In the genomic region with DNA sequence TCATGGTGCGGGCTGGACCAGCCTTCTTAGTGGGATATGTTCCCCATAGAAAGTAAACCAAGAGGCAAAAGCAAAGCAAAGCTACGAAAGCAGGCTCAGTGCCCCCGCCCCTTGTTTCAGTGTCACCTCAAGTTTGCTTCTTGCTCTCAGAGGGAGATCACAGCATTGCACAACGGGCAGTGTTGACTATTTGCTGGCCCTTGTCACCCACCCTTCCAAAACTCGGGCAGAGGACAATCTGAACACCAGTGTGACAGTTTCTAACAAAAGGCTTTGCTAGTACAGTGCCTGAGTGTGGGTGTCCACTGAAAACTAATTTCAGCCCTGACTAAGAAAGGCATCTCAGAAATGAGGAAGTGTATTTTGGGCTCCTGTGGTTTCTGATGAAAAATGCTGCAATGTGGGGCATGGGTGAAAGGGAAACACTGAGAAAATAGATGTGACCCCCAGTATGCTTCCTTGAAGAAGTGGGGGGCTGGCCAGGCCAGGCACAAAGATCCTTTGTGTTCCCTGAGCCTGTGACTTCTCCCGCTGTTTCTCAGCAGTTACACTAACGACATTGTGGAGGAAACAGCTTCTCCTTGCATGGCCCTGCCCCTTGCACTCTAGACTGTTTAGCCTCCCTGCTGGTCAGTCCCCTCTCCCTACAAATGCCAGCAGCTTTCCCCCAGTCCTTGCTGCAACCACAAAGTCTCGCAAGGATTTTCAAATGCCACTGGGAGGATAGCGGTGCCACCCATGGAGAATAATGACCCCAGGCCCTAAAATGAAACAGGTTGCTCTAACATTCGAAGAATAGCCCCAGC, we compare ENCODE assay signal across 1 cellular context.
TF ChIP-seq lines count a peak whose summit lies in the region.

No MANE protein-coding gene starts in this region.

TF ChIP-seq in HepG2, 621 proteins besides CTCF, POLR2A, EP300 and RAD21 (continued from another document and continues in another):
- TF ChIP-seq, protein P1, sequence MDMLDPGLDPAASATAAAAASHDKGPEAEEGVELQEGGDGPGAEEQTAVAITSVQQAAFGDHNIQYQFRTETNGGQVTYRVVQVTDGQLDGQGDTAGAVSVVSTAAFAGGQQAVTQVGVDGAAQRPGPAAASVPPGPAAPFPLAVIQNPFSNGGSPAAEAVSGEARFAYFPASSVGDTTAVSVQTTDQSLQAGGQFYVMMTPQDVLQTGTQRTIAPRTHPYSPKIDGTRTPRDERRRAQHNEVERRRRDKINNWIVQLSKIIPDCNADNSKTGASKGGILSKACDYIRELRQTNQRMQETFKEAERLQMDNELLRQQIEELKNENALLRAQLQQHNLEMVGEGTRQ (IDR thresholded peaks at IDR 0.05; ENCODE audit: low read depth, low read length): no peak
- TF ChIP-seq, protein P1 (CRISPR knock-in tag; IDR thresholded peaks at IDR 0.05; ENCODE audit: borderline replicate concordance): no peak
- TF ChIP-seq NRL (CRISPR knock-in tag; IDR thresholded peaks at IDR 0.05; ENCODE audit: borderline replicate concordance) (no peak), TBP (CRISPR knock-in tag; IDR thresholded peaks at IDR 0.05) (no peak), DMAP1 (CRISPR knock-in tag; IDR thresholded peaks at IDR 0.05) (0 out of 2 replicates have a peak, but pooled peaks have one; percentile 15), ZNF430 (CRISPR knock-in tag; IDR thresholded peaks at IDR 0.05) (no peak), CC2D1A (CRISPR knock-in tag; IDR thresholded peaks at IDR 0.05) (no peak), PLRG1 (conservative IDR thresholded peaks at IDR 0.05) (no peak), ZMYM4 (CRISPR knock-in tag; IDR thresholded peaks at IDR 0.05) (0 out of 2 replicates have a peak, but pooled peaks have one; percentile 17), MZF1 (CRISPR knock-in tag; IDR thresholded peaks at IDR 0.05; ENCODE audit: borderline replicate concordance) (no peak), ZFP82 (CRISPR knock-in tag; IDR thresholded peaks at IDR 0.05; ENCODE audit: borderline replicate concordance) (no peak), ZNF616 (CRISPR knock-in tag; IDR thresholded peaks at IDR 0.05; ENCODE audit: low read depth) (no peak), ZNF562 (CRISPR knock-in tag; IDR thresholded peaks at IDR 0.05; ENCODE audit: borderline replicate concordance) (no peak), SETDB1 (CRISPR knock-in tag; IDR thresholded peaks at IDR 0.05; ENCODE audit: borderline replicate concordance) (no peak), ZNF7 (CRISPR knock-in tag; IDR thresholded peaks at IDR 0.05) (no peak), HDAC1 (CRISPR knock-in tag; IDR thresholded peaks at IDR 0.05) (0 out of 2 replicates have a peak, but pooled peaks have one; percentile 12), U2AF2 (IDR thresholded peaks at IDR 0.05; ENCODE audit: low read depth, low read length) (no peak), SYNCRIP (IDR thresholded peaks at IDR 0.05; ENCODE audit: insufficient read depth, low read depth, low read length) (no peak), SUZ12 (IDR thresholded peaks at IDR 0.05; ENCODE audit: low read depth, low read length) (no peak), JDP2 (CRISPR knock-in tag; IDR thresholded peaks at IDR 0.05; ENCODE audit: borderline replicate concordance) (no peak), SOX13 (IDR thresholded peaks at IDR 0.05) (no peak), SOX13 (CRISPR knock-in tag; conservative IDR thresholded peaks at IDR 0.05 in 1 of 2, IDR thresholded peaks at IDR 0.05 in 1 of 2) (peak in 1 of 2 experiments; percentile 56; a peak in 1 of 4 replicates), PRPF4 (IDR thresholded peaks at IDR 0.05; ENCODE audit: low read depth, low read length, poor library complexity, severe bottlenecking) (no peak), ZNF33A (CRISPR knock-in tag; IDR thresholded peaks at IDR 0.05; ENCODE audit: borderline replicate concordance) (no peak), RFXANK (CRISPR knock-in tag; IDR thresholded peaks at IDR 0.05) (no peak), LCORL (IDR thresholded peaks at IDR 0.05) (no peak), LCORL (CRISPR knock-in tag; IDR thresholded peaks at IDR 0.05) (peak; percentile 55; the same call in 1 of the 2 replicates), ZNF354B (CRISPR knock-in tag; IDR thresholded peaks at IDR 0.05) (no peak), SRSF9 (IDR thresholded peaks at IDR 0.05; ENCODE audit: borderline replicate concordance, insufficient read depth, low read depth, low read length, poor library complexity, severe bottlenecking) (no peak), SNRNP70 (IDR thresholded peaks at IDR 0.05; ENCODE audit: low read depth, low read length) (no peak), ZNF761 (CRISPR knock-in tag; conservative IDR thresholded peaks at IDR 0.05) (0 out of 2 replicates have a peak, but pooled peaks have one; percentile 19), ZNF850 (CRISPR knock-in tag; conservative IDR thresholded peaks at IDR 0.05) (no peak), ZSCAN22 (CRISPR knock-in tag; IDR thresholded peaks at IDR 0.05) (no peak), RELA (CRISPR knock-in tag; IDR thresholded peaks at IDR 0.05) (peak; percentile 94; the same call in 1 of the 2 replicates), ZNF446 (CRISPR knock-in tag; IDR thresholded peaks at IDR 0.05) (no peak)
- TF ChIP-seq, protein P2, sequence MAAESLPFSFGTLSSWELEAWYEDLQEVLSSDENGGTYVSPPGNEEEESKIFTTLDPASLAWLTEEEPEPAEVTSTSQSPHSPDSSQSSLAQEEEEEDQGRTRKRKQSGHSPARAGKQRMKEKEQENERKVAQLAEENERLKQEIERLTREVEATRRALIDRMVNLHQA (CRISPR knock-in tag; IDR thresholded peaks at IDR 0.05): no peak
- TF ChIP-seq, protein P3, sequence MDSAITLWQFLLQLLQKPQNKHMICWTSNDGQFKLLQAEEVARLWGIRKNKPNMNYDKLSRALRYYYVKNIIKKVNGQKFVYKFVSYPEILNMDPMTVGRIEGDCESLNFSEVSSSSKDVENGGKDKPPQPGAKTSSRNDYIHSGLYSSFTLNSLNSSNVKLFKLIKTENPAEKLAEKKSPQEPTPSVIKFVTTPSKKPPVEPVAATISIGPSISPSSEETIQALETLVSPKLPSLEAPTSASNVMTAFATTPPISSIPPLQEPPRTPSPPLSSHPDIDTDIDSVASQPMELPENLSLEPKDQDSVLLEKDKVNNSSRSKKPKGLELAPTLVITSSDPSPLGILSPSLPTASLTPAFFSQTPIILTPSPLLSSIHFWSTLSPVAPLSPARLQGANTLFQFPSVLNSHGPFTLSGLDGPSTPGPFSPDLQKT (CRISPR knock-in tag; IDR thresholded peaks at IDR 0.05; ENCODE audit: borderline replicate concordance): no peak
- TF ChIP-seq, protein P4, sequence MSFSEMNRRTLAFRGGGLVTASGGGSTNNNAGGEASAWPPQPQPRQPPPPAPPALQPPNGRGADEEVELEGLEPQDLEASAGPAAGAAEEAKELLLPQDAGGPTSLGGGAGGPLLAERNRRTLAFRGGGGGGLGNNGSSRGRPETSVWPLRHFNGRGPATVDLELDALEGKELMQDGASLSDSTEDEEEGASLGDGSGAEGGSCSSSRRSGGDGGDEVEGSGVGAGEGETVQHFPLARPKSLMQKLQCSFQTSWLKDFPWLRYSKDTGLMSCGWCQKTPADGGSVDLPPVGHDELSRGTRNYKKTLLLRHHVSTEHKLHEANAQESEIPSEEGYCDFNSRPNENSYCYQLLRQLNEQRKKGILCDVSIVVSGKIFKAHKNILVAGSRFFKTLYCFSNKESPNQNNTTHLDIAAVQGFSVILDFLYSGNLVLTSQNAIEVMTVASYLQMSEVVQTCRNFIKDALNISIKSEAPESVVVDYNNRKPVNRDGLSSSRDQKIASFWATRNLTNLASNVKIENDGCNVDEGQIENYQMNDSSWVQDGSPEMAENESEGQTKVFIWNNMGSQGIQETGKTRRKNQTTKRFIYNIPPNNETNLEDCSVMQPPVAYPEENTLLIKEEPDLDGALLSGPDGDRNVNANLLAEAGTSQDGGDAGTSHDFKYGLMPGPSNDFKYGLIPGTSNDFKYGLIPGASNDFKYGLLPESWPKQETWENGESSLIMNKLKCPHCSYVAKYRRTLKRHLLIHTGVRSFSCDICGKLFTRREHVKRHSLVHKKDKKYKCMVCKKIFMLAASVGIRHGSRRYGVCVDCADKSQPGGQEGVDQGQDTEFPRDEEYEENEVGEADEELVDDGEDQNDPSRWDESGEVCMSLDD (CRISPR knock-in tag; IDR thresholded peaks at IDR 0.05; ENCODE audit: borderline replicate concordance): peak; percentile 35; the same call in 1 of the 2 replicates
- TF ChIP-seq, protein P5, sequence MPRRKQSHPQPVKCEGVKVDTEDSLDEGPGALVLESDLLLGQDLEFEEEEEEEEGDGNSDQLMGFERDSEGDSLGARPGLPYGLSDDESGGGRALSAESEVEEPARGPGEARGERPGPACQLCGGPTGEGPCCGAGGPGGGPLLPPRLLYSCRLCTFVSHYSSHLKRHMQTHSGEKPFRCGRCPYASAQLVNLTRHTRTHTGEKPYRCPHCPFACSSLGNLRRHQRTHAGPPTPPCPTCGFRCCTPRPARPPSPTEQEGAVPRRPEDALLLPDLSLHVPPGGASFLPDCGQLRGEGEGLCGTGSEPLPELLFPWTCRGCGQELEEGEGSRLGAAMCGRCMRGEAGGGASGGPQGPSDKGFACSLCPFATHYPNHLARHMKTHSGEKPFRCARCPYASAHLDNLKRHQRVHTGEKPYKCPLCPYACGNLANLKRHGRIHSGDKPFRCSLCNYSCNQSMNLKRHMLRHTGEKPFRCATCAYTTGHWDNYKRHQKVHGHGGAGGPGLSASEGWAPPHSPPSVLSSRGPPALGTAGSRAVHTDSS (CRISPR knock-in tag; conservative IDR thresholded peaks at IDR 0.05): no peak
- TF ChIP-seq, protein P6, sequence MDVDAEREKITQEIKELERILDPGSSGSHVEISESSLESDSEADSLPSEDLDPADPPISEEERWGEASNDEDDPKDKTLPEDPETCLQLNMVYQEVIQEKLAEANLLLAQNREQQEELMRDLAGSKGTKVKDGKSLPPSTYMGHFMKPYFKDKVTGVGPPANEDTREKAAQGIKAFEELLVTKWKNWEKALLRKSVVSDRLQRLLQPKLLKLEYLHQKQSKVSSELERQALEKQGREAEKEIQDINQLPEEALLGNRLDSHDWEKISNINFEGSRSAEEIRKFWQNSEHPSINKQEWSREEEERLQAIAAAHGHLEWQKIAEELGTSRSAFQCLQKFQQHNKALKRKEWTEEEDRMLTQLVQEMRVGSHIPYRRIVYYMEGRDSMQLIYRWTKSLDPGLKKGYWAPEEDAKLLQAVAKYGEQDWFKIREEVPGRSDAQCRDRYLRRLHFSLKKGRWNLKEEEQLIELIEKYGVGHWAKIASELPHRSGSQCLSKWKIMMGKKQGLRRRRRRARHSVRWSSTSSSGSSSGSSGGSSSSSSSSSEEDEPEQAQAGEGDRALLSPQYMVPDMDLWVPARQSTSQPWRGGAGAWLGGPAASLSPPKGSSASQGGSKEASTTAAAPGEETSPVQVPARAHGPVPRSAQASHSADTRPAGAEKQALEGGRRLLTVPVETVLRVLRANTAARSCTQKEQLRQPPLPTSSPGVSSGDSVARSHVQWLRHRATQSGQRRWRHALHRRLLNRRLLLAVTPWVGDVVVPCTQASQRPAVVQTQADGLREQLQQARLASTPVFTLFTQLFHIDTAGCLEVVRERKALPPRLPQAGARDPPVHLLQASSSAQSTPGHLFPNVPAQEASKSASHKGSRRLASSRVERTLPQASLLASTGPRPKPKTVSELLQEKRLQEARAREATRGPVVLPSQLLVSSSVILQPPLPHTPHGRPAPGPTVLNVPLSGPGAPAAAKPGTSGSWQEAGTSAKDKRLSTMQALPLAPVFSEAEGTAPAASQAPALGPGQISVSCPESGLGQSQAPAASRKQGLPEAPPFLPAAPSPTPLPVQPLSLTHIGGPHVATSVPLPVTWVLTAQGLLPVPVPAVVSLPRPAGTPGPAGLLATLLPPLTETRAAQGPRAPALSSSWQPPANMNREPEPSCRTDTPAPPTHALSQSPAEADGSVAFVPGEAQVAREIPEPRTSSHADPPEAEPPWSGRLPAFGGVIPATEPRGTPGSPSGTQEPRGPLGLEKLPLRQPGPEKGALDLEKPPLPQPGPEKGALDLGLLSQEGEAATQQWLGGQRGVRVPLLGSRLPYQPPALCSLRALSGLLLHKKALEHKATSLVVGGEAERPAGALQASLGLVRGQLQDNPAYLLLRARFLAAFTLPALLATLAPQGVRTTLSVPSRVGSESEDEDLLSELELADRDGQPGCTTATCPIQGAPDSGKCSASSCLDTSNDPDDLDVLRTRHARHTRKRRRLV (CRISPR knock-in tag; IDR thresholded peaks at IDR 0.05): no peak
- TF ChIP-seq, protein P7, sequence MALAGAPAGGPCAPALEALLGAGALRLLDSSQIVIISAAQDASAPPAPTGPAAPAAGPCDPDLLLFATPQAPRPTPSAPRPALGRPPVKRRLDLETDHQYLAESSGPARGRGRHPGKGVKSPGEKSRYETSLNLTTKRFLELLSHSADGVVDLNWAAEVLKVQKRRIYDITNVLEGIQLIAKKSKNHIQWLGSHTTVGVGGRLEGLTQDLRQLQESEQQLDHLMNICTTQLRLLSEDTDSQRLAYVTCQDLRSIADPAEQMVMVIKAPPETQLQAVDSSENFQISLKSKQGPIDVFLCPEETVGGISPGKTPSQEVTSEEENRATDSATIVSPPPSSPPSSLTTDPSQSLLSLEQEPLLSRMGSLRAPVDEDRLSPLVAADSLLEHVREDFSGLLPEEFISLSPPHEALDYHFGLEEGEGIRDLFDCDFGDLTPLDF (CRISPR knock-in tag; IDR thresholded peaks at IDR 0.05): no peak
- TF ChIP-seq, protein P8, sequence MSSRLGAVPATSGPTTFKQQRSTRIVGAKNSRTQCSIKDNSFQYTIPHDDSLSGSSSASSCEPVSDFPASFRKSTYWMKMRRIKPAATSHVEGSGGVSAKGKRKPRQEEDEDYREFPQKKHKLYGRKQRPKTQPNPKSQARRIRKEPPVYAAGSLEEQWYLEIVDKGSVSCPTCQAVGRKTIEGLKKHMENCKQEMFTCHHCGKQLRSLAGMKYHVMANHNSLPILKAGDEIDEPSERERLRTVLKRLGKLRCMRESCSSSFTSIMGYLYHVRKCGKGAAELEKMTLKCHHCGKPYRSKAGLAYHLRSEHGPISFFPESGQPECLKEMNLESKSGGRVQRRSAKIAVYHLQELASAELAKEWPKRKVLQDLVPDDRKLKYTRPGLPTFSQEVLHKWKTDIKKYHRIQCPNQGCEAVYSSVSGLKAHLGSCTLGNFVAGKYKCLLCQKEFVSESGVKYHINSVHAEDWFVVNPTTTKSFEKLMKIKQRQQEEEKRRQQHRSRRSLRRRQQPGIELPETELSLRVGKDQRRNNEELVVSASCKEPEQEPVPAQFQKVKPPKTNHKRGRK (CRISPR knock-in tag; IDR thresholded peaks at IDR 0.05): no peak
- TF ChIP-seq, protein P9, sequence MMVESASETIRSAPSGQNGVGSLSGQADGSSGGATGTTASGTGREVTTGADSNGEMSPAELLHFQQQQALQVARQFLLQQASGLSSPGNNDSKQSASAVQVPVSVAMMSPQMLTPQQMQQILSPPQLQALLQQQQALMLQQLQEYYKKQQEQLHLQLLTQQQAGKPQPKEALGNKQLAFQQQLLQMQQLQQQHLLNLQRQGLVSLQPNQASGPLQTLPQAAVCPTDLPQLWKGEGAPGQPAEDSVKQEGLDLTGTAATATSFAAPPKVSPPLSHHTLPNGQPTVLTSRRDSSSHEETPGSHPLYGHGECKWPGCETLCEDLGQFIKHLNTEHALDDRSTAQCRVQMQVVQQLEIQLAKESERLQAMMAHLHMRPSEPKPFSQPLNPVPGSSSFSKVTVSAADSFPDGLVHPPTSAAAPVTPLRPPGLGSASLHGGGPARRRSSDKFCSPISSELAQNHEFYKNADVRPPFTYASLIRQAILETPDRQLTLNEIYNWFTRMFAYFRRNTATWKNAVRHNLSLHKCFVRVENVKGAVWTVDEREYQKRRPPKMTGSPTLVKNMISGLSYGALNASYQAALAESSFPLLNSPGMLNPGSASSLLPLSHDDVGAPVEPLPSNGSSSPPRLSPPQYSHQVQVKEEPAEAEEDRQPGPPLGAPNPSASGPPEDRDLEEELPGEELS (CRISPR knock-in tag; IDR thresholded peaks at IDR 0.05): peak; percentile 56; the same call in 1 of the 2 replicates
